ENCODE assay signal across 18 cellular contexts in the genomic region with DNA sequence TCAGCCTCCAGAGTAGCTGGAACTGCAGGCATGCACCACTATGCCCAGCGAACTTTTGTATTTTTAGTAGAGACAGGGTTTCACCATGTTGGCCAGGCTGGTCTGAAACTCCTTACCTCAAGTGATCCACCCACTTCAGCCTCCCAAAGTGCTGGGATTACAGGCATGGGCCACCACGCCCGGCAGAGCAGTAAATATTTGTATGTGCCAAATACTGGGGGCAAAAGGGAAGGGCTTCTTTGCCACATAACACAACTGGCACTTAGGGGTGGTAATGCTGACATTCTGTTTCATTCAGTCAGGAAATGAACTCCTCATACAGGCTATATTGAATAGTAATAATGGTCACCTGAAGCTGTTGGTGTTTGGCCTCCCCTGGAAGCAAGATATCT. TPM values are rescaled to one million over a fixed set of nuclear protein-coding genes. Genes with fewer than 3 reads are reported as not detected.
DNase-seq lines count a peak whose midpoint lies in the region; ATAC-seq, FAIRE-seq and TF ChIP-seq lines count a peak whose summit lies in the region.
"Had no signal": no experiment of that assay in that cellular context is flagged by ENCODE, and none has a peak within 500 bp of the region (broad histone marks: within the 10 kb centered on the region; RNA-seq: fewer than 3 reads in every experiment).

No MANE protein-coding gene starts in this region.

- H3K27me3 Mint-ChIP-seq in IgD-negative memory B cell, result no peaks in the 10 kb centered on the region
- H3K27me3 Mint-ChIP-seq in activated T-helper 1 cell treated with anti-CD3 and anti-CD28 coated beads, Interleukin-12 subunit alpha, Interleukin-12 subunit beta, Interleukin-2, Interleukin-4 antibody, amounts not matched to agents 30 ng/mL and 10 ng/mL and 1 ng/mL, durations not matched to agents 14 hours and 24 hours and 36 hours (ENCODE audit: insufficient read depth), result peaks cover 3% of the 10 kb centered on the region
- no peaks in the 10 kb centered on the region for H3K27me3 Mint-ChIP-seq in naive B cell

- DNase-seq in GM12892 (ENCODE audit: insufficient read length) (no peak), naive B cell (no peak), BE2C (no peak), NCI-H1092 treated with DMSO at 0.1 percent for 48 hours (lab: John Stamatoyannopoulos, UW) (no peak)
- no peak for DNase-seq in activated T-helper 1 cell treated with anti-CD3 and anti-CD28 coated beads, Interleukin-12 subunit alpha, Interleukin-12 subunit beta, Interleukin-2, Interleukin-4 antibody, amounts not matched to agents 30 ng/mL and 10 ng/mL and 1 ng/mL, durations not matched to agents 14 hours and 24 hours and 36 hours (ENCODE audit: low spot score)
- DNase-seq: cerebellar nuclear complex; GDM1; head of caudate nucleus; KBM-7; NCI-H1436; NCI-H446 treated with DMSO at 0.1 percent for 48 hours; Peyer's patch; stimulated activated CD4-positive, alpha-beta T cell treated with anti-CD3 and anti-CD28 coated beads, Interleukin-4, amount 100 ng/mL, for 1 hour; uterus had no signal

- no peaks in the 10 kb centered on the region for H3K27me3 ChIP-seq in BE2C
- H3K27me3 ChIP-seq: Peyer's patch, uterus had no signal

- TF ChIP-seq CTCF in BE2C (IDR thresholded peaks at IDR 0.05; ENCODE audit: low read depth, low read length), result no peak

- peaks cover 0 to 3% (median 0%) of the 10 kb centered on the region in 3 donors for H3K9me3 Mint-ChIP-seq in IgD-negative memory B cell
- peaks cover 6% of the 10 kb centered on the region for H3K9me3 Mint-ChIP-seq in activated T-helper 1 cell treated with anti-CD3 and anti-CD28 coated beads, Interleukin-12 subunit alpha, Interleukin-12 subunit beta, Interleukin-2, Interleukin-4 antibody, amounts not matched to agents 30 ng/mL and 10 ng/mL and 1 ng/mL, durations not matched to agents 14 hours and 24 hours and 36 hours
- H3K9me3 Mint-ChIP-seq in naive B cell, result peaks cover 0 to 3% (median 0%) of the 10 kb centered on the region in 7 donors

- no peak overlapping the region for H3K4me3 ChIP-seq in BE2C (ENCODE audit: low read depth, low read length)
- H3K4me3 ChIP-seq: Peyer's patch, uterus had no signal

- peak overlapping the region; percentile 7 to 80 (median 35) for H3K27ac Mint-ChIP-seq in IgD-negative memory B cell
- H3K27ac Mint-ChIP-seq in activated T-helper 1 cell treated with anti-CD3 and anti-CD28 coated beads, Interleukin-12 subunit alpha, Interleukin-12 subunit beta, Interleukin-2, Interleukin-4 antibody, amounts not matched to agents 30 ng/mL and 10 ng/mL and 1 ng/mL, durations not matched to agents 14 hours and 24 hours and 36 hours, result peak overlapping the region; percentile 89
- H3K27ac Mint-ChIP-seq in naive B cell, result peak overlapping the region in 4 of 6 donors; percentile 34 to 80 (median 40)

- peaks cover 15 to 22% (median 18%) of the 10 kb centered on the region in 3 donors for H3K4me1 Mint-ChIP-seq in IgD-negative memory B cell
- peaks cover 32% of the 10 kb centered on the region for H3K4me1 Mint-ChIP-seq in activated T-helper 1 cell treated with anti-CD3 and anti-CD28 coated beads, Interleukin-12 subunit alpha, Interleukin-12 subunit beta, Interleukin-2, Interleukin-4 antibody, amounts not matched to agents 30 ng/mL and 10 ng/mL and 1 ng/mL, durations not matched to agents 14 hours and 24 hours and 36 hours (ENCODE audit: low read depth)
- H3K4me1 Mint-ChIP-seq in naive B cell, result peaks cover 23 to 31% (median 30%) of the 10 kb centered on the region in 3 donors

- no peaks in the 10 kb centered on the region for H3K4me1 ChIP-seq in BE2C
- H3K4me1 ChIP-seq: Peyer's patch, uterus had no signal

- H3K9me3 ChIP-seq in BE2C, result no peaks in the 10 kb centered on the region
- H3K9me3 ChIP-seq: Peyer's patch, uterus had no signal

- intact Hi-C loops in activated T-helper 1 cell treated with anti-CD3 and anti-CD28 coated beads, Interleukin-12 subunit alpha, Interleukin-12 subunit beta, Interleukin-2, Interleukin-4 antibody, amounts not matched to agents 30 ng/mL and 10 ng/mL and 1 ng/mL, durations not matched to agents 14 hours and 24 hours and 36 hours (cut with micrococcal nuclease), result loop anchor here (1.0 to 10.0 kb wide), 5 partner anchors 10 to 1352 kb away; partner anchors contain the start of genes HELLS and TM9SF3

- H3K4me3 Mint-ChIP-seq in IgD-negative memory B cell, result peak overlapping the region in 2 of 4 donors; percentile 2 to 58
- H3K4me3 Mint-ChIP-seq in activated T-helper 1 cell treated with anti-CD3 and anti-CD28 coated beads, Interleukin-12 subunit alpha, Interleukin-12 subunit beta, Interleukin-2, Interleukin-4 antibody, amounts not matched to agents 30 ng/mL and 10 ng/mL and 1 ng/mL, durations not matched to agents 14 hours and 24 hours and 36 hours, result peak overlapping the region; percentile 46
- peak overlapping the region in 2 of 8 donors; percentile 4 to 30 for H3K4me3 Mint-ChIP-seq in naive B cell

- H3K36me3 ChIP-seq in BE2C, result no peaks in the 10 kb centered on the region
- H3K36me3 ChIP-seq: uterus had no signal

- TF ChIP-seq POLR2A in GM12892 (IDR thresholded peaks at IDR 0.05; ENCODE audit: low read depth, low read length), result no peak

- FAIRE-seq in GM12892 (lab: Jason Lieb, UNC), result peak; percentile 46

- no peak for ATAC-seq in naive B cell (ENCODE audit: low read depth in 2 of 2)
- ATAC-seq in HG02973 (IDR thresholded peaks at IDR 0.05; ENCODE audit: unreplicated experiment), result no peak

- peaks cover 20% of the 10 kb centered on the region for H3K36me3 Mint-ChIP-seq in IgD-negative memory B cell
- peaks cover 13% of the 10 kb centered on the region for H3K36me3 Mint-ChIP-seq in activated T-helper 1 cell treated with anti-CD3 and anti-CD28 coated beads, Interleukin-12 subunit alpha, Interleukin-12 subunit beta, Interleukin-2, Interleukin-4 antibody, amounts not matched to agents 30 ng/mL and 10 ng/mL and 1 ng/mL, durations not matched to agents 14 hours and 24 hours and 36 hours (ENCODE audit: low read depth)
- H3K36me3 Mint-ChIP-seq in naive B cell, result peaks cover 22 to 38% of the 10 kb centered on the region in 2 donors

RNA-seq across cellular contexts. Expression of gene ACSM6, which starts 41.6 kb away (rescaled TPM):
- polyA plus RNA-seq in GM12892 (2012; ENCODE audit: missing spikeins), result 0.17 TPM
- polyA plus RNA-seq in IgD-negative memory B cell, result not detected
- not detected in 2 replicates for total RNA-seq in activated T-helper 1 cell treated with anti-CD3 and anti-CD28 coated beads, Interleukin-12 subunit alpha, Interleukin-12 subunit beta, Interleukin-2, Interleukin-4 antibody, amounts not matched to agents 30 ng/mL and 10 ng/mL and 1 ng/mL, durations not matched to agents 14 hours and 24 hours and 36 hours
- polyA plus RNA-seq in naive B cell (ENCODE audit: low read depth in 6 of 6), result not detected
- not detected for polyA plus RNA-seq in BE2C (2012; ENCODE audit: insufficient read depth, insufficient read length, low read depth)
- total RNA-seq: myocyte; Peyer's patch; T-helper 2 cell treated with Interferon-gamma antibody and Interleukin-4, amounts not matched to agents 100 ng/mL and 5 ng/mL, for 36 hours; uterus had no signal

RNA-seq across cellular contexts. Expression of gene PDLIM1, which starts 55.1 kb away (rescaled TPM):
- polyA plus RNA-seq in GM12892 (2012; ENCODE audit: missing spikeins), result 305 TPM
- polyA plus RNA-seq in IgD-negative memory B cell, result 357 TPM
- total RNA-seq in activated T-helper 1 cell treated with anti-CD3 and anti-CD28 coated beads, Interleukin-12 subunit alpha, Interleukin-12 subunit beta, Interleukin-2, Interleukin-4 antibody, amounts not matched to agents 30 ng/mL and 10 ng/mL and 1 ng/mL, durations not matched to agents 14 hours and 24 hours and 36 hours, result 2.6 and 2.9 TPM in 2 replicates
- polyA plus RNA-seq in naive B cell (ENCODE audit: low read depth in 6 of 6), result 100 to 1,000 TPM; 348 to 523 (median 419) TPM
- 0.74 TPM for polyA plus RNA-seq in BE2C (2012; ENCODE audit: insufficient read depth, insufficient read length, low read depth)

Comparison
In these comparisons a context has a peak if more than half of its experiments do, and no peak if none do; other contexts are left out.
1. H3K27ac Mint-ChIP-seq: peak in every context shown above with its lines; median percentile 89 in activated T-helper 1 cell treated with anti-CD3 and anti-CD28 coated beads, Interleukin-12 subunit alpha, Interleukin-12 subunit beta, Interleukin-2, Interleukin-4 antibody, amounts not matched to agents 30 ng/mL and 10 ng/mL and 1 ng/mL, durations not matched to agents 14 hours and 24 hours and 36 hours; 40 in naive B cell; 35 in IgD-negative memory B cell.